20 cellular contexts compared by ENCODE assay signal in genomic region chr19:3518669-3519068, GRCh38. TPM values are rescaled to one million over a fixed set of nuclear protein-coding genes. Genes with fewer than 3 reads are reported as not detected.
"Had no signal": no experiment of that assay in that cellular context is flagged by ENCODE, and none has a peak within 500 bp of the region (broad histone marks: within the 10 kb centered on the region; RNA-seq: fewer than 3 reads in every experiment).

No MANE protein-coding gene starts in this region.

- H3K9me3 Mint-ChIP-seq: activated CD4-positive, alpha-beta T cell treated with anti-CD3 and anti-CD28 coated beads, Interleukin-2, amount 10 ng/mL, durations not matched to agents 24 days and 14 days; naive thymus-derived CD8-positive, alpha-beta T cell; stimulated activated effector memory CD8-positive, alpha-beta T cell treated with anti-CD3 and anti-CD28 coated beads, Interleukin-12 subunit alpha, Interleukin-12 subunit beta, amount 100 ng/mL, for 72 hours had no signal

- DNase-seq: activated CD4-positive, alpha-beta T cell treated with anti-CD3 and anti-CD28 coated beads, Interleukin-2, amount 10 ng/mL, durations not matched to agents 24 days and 14 days; activated CD8-positive, alpha-beta memory T cell treated with anti-CD3 and anti-CD28 coated beads for 24 hours; activated naive CD4-positive, alpha-beta T cell treated with anti-CD3 and anti-CD28 coated beads, Interleukin-2, amount 50 U/mL, for 16 hours; caudate nucleus; effector CD8-positive, alpha-beta T cell; heart right ventricle; mucosa of descending colon; naive thymus-derived CD8-positive, alpha-beta T cell; right cardiac atrium; transverse colon had no signal

- H3K27ac ChIP-seq: coronary artery, heart right ventricle, transverse colon, VCaP had no signal

- H3K27me3 Mint-ChIP-seq: activated CD4-positive, alpha-beta T cell treated with anti-CD3 and anti-CD28 coated beads, Interleukin-2, amount 10 ng/mL, durations not matched to agents 24 days and 14 days; naive thymus-derived CD8-positive, alpha-beta T cell had no signal

- H3K9me3 ChIP-seq: adrenal gland, heart right ventricle, mucosa of descending colon, transverse colon had no signal

- H3K27ac Mint-ChIP-seq: activated CD4-positive, alpha-beta T cell treated with anti-CD3 and anti-CD28 coated beads, Interleukin-2, amount 10 ng/mL, durations not matched to agents 24 days and 14 days; stimulated activated effector memory CD8-positive, alpha-beta T cell treated with anti-CD3 and anti-CD28 coated beads, Interleukin-12 subunit alpha, Interleukin-12 subunit beta, amount 100 ng/mL, for 72 hours had no signal

- ATAC-seq: heart right ventricle; mucosa of descending colon; naive thymus-derived CD8-positive, alpha-beta T cell; right cardiac atrium; stimulated activated effector memory CD8-positive, alpha-beta T cell treated with anti-CD3 and anti-CD28 coated beads, Interleukin-12 subunit alpha, Interleukin-12 subunit beta, amount 100 ng/mL, for 72 hours had no signal

- H3K4me3 ChIP-seq: adrenal gland, coronary artery, heart right ventricle, mucosa of descending colon, transverse colon had no signal

- H3K27me3 ChIP-seq: adrenal gland, heart right ventricle, transverse colon had no signal

- H3K4me3 Mint-ChIP-seq: activated CD4-positive, alpha-beta T cell treated with anti-CD3 and anti-CD28 coated beads, Interleukin-2, amount 10 ng/mL, durations not matched to agents 24 days and 14 days; stimulated activated effector memory CD8-positive, alpha-beta T cell treated with anti-CD3 and anti-CD28 coated beads, Interleukin-12 subunit alpha, Interleukin-12 subunit beta, amount 100 ng/mL, for 72 hours had no signal

RNA-seq across cellular contexts. Expression of gene TEKTIP1, which starts 20.3 kb away (rescaled TPM):
- total RNA-seq: fibroblast of lung, kidney epithelial cell, lung microvascular endothelial cell had no signal
- polyA plus RNA-seq: fibroblast of lung had no signal

RNA-seq across cellular contexts. Expression of gene SMIM44, which starts 35.4 kb away (rescaled TPM):
- total RNA-seq: activated CD4-positive, alpha-beta T cell treated with anti-CD3 and anti-CD28 coated beads, Interleukin-2, amount 10 ng/mL, durations not matched to agents 24 days and 14 days; adrenal gland; fibroblast of lung; frontal cortex; heart right ventricle; lung microvascular endothelial cell; naive thymus-derived CD8-positive, alpha-beta T cell; posterior vena cava; right cardiac atrium; subcutaneous adipose tissue had no signal
- polyA plus RNA-seq: adrenal gland; fibroblast of lung; heart right ventricle; naive thymus-derived CD8-positive, alpha-beta T cell; right cardiac atrium had no signal

RNA-seq across cellular contexts. Expression of gene SMIM24, which starts 38.3 kb away (rescaled TPM):
- total RNA-seq: activated CD4-positive, alpha-beta T cell treated with anti-CD3 and anti-CD28 coated beads, Interleukin-2, amount 10 ng/mL, durations not matched to agents 24 days and 14 days; fibroblast of lung; frontal cortex; heart right ventricle; lung microvascular endothelial cell; naive thymus-derived CD8-positive, alpha-beta T cell; posterior vena cava; right cardiac atrium; subcutaneous adipose tissue had no signal
- polyA plus RNA-seq: fibroblast of lung, heart right ventricle, right cardiac atrium had no signal
